Comparison of ENCODE assay signal across 20 cellular contexts in the genomic region with DNA sequence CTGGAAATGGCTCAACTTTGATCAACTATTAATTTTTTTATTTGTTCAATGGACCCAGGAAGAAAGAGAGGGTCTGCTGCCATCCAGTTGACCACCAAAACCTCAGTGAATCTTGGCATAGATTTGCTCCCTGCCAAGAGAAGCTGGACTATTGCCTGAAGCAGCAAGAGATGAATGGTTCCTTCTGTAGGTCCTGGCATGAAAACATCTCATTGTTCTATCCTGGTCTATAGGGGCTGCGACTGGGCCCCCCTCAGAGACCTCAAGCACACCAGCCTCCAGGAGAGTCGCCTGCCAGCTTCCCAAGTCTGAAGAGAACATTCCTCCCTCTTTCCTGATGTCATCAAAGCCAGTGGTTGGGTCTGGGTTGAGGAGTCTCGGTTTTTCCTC.
"Had no signal": no experiment of that assay in that cellular context is flagged by ENCODE, and none has a peak within 500 bp of the region (broad histone marks: within the 10 kb centered on the region; RNA-seq: fewer than 3 reads in every experiment).

No MANE protein-coding gene starts in this region.

- H3K36me3 ChIP-seq: esophagus squamous epithelium, gastrocnemius medialis, left lung, lower lobe of right lung, neutrophil, spleen, tibial nerve had no signal

- DNase-seq: effector memory CD4-positive, alpha-beta T cell; esophagus squamous epithelium; gastrocnemius medialis; islet precursor cell; left lung; lower lobe of right lung; naive thymus-derived CD4-positive, alpha-beta T cell; nephron progenitor cell; spleen; stimulated activated CD4-positive, alpha-beta T cell treated with anti-CD3 and anti-CD28 coated beads, Interleukin-15, amount 100 ng/mL, for 24 hours; stimulated activated CD4-positive, alpha-beta T cell treated with anti-CD3 and anti-CD28 coated beads, Interleukin-1b, Interleukin-23, amount 100 ng/mL, for 48 hours; stimulated activated CD4-positive, alpha-beta T cell treated with anti-CD3 and anti-CD28 coated beads, Interleukin-4, amount 100 ng/mL, for 24 hours; testis had no signal

- H3K27me3 ChIP-seq: esophagus squamous epithelium, gastrocnemius medialis, left lung, testis, tibial nerve had no signal

- ATAC-seq: gastrocnemius medialis; left lung; lower lobe of right lung; naive thymus-derived CD4-positive, alpha-beta T cell; sciatic nerve; stimulated activated memory B cell treated with anti-CD40 and anti-IgM and Interleukin-4, amounts not matched to agents 10 μg/mL and 1 μg/mL and 100 μg/mL, for 72 hours had no signal

- H3K9me3 Mint-ChIP-seq: central memory CD8-positive, alpha-beta T cell; memory B cell; naive thymus-derived CD4-positive, alpha-beta T cell; nephron progenitor cell; stimulated activated memory B cell treated with anti-CD40 and anti-IgM and Interleukin-4, amounts not matched to agents 10 μg/mL and 1 μg/mL and 100 μg/mL, for 72 hours; stimulated activated naive CD8-positive, alpha-beta T cell treated with anti-CD3 and anti-CD28 coated beads, Interleukin-15, Interleukin-2, amounts not matched to agents 100 ng/mL and 50 ng/mL, for 24 hours had no signal

- H3K9me3 ChIP-seq: esophagus squamous epithelium, gastrocnemius medialis, left lung, lower lobe of right lung, neutrophil, spleen, testis, tibial nerve had no signal

- H3K27ac Mint-ChIP-seq: memory B cell; naive thymus-derived CD4-positive, alpha-beta T cell; nephron progenitor cell; stimulated activated memory B cell treated with anti-CD40 and anti-IgM and Interleukin-4, amounts not matched to agents 10 μg/mL and 1 μg/mL and 100 μg/mL, for 72 hours; stimulated activated naive CD8-positive, alpha-beta T cell treated with anti-CD3 and anti-CD28 coated beads, Interleukin-15, Interleukin-2, amounts not matched to agents 100 ng/mL and 50 ng/mL, for 24 hours had no signal

- H3K36me3 Mint-ChIP-seq: memory B cell; naive thymus-derived CD4-positive, alpha-beta T cell; stimulated activated memory B cell treated with anti-CD40 and anti-IgM and Interleukin-4, amounts not matched to agents 10 μg/mL and 1 μg/mL and 100 μg/mL, for 72 hours had no signal

- H3K4me3 ChIP-seq: esophagus squamous epithelium, gastrocnemius medialis, left lung, lower lobe of right lung, spleen, testis, tibial nerve had no signal

- H3K4me1 ChIP-seq: gastrocnemius medialis, left lung had no signal

- H3K4me3 Mint-ChIP-seq: central memory CD8-positive, alpha-beta T cell; memory B cell; naive thymus-derived CD4-positive, alpha-beta T cell; nephron progenitor cell; stimulated activated memory B cell treated with anti-CD40 and anti-IgM and Interleukin-4, amounts not matched to agents 10 μg/mL and 1 μg/mL and 100 μg/mL, for 72 hours; stimulated activated naive CD8-positive, alpha-beta T cell treated with anti-CD3 and anti-CD28 coated beads, Interleukin-15, Interleukin-2, amounts not matched to agents 100 ng/mL and 50 ng/mL, for 24 hours had no signal

- H3K4me1 Mint-ChIP-seq: central memory CD8-positive, alpha-beta T cell; memory B cell; naive thymus-derived CD4-positive, alpha-beta T cell; nephron progenitor cell; stimulated activated memory B cell treated with anti-CD40 and anti-IgM and Interleukin-4, amounts not matched to agents 10 μg/mL and 1 μg/mL and 100 μg/mL, for 72 hours had no signal

- H3K27ac ChIP-seq: esophagus squamous epithelium, gastrocnemius medialis, left lung, lower lobe of right lung, neutrophil, spleen, testis, tibial nerve had no signal
